Comparison of ENCODE assay signal across 17 cellular contexts in the genomic region with DNA sequence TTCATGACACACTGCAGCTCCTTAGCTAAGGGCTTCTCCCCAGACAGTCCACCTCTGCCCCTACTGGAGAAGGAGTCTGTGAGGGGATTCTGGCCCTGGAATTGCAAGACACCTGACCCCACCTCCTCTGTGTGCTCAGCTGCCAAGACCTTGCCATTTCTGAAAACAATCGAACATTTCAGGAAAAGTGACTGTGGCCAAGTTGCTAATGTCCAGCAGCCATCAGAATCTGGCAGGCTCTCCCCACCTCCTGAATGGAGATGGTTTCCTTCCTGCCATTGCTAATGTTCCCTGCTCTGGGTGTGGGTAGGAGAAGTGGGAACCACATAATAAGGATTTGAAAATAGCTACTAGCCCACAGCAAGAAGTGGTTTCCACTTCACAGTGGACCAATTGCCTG.
A peak's percentile ranks its signal among the peaks of the same experiment; 100 is the strongest.
DNase-seq lines count a peak whose midpoint lies in the region; ATAC-seq and TF ChIP-seq lines count a peak whose summit lies in the region.
"Had no signal": no experiment of that assay in that cellular context is flagged by ENCODE, and none has a peak within 500 bp of the region (broad histone marks: within the 10 kb centered on the region; RNA-seq: fewer than 3 reads in every experiment).

No MANE protein-coding gene starts in this region.

- WGBS in endodermal cell (ENCODE audit: insufficient coverage in 1 of 2, insufficient read length in 1 of 2), 2 experiments: 88 to 100% methylated on average over 1 of the region's 1 CpG

- peaks cover 4% of the 10 kb centered on the region for H3K9me3 ChIP-seq in endodermal cell (ENCODE audit: control insufficient read depth, low read length)

- H3K4me1 ChIP-seq in endodermal cell (ENCODE audit: control insufficient read depth, insufficient read depth, low read length): peaks cover 10% of the 10 kb centered on the region

- H3K36me3 Mint-ChIP-seq in endodermal cell (ENCODE audit: low read depth): no peaks in the 10 kb centered on the region
- H3K36me3 Mint-ChIP-seq: CD4-positive, CD25-positive, alpha-beta regulatory T cell; CD8-positive, alpha-beta memory T cell had no signal

- no peak overlapping the region for H3K27ac ChIP-seq in endodermal cell (ENCODE audit: low read depth, low read length)
- H3K27ac ChIP-seq: BLaER1 treated with 17β-estradiol and CSF1 and Interleukin-3, amounts not matched to agents 10 nM and 100 nM had no signal

- no peak overlapping the region for H3K9ac ChIP-seq in endodermal cell (ENCODE audit: extremely low read depth, low read length, poor library complexity, severe bottlenecking)
- H3K9ac ChIP-seq: BLaER1 treated with 17β-estradiol and CSF1 and Interleukin-3, amounts not matched to agents 10 nM and 100 nM had no signal

- H3K27me3 ChIP-seq in endodermal cell (ENCODE audit: control insufficient read depth, insufficient read depth, low read length, poor library complexity, severe bottlenecking): peaks cover 8% of the 10 kb centered on the region
- H3K27me3 ChIP-seq: BLaER1 treated with 17β-estradiol and CSF1 and Interleukin-3, amounts not matched to agents 10 nM and 100 nM had no signal

- peaks cover 59% of the 10 kb centered on the region for H3K27me3 Mint-ChIP-seq in endodermal cell (ENCODE audit: insufficient read depth)

- no peak overlapping the region for H3K4me3 Mint-ChIP-seq in endodermal cell
- H3K4me3 Mint-ChIP-seq: B cell; CD4-positive, CD25-positive, alpha-beta regulatory T cell; CD8-positive, alpha-beta memory T cell; GM23338; HFFc6 had no signal

- H3K27ac Mint-ChIP-seq in endodermal cell: no peak overlapping the region
- H3K27ac Mint-ChIP-seq: B cell; CD4-positive, CD25-positive, alpha-beta regulatory T cell; CD8-positive, alpha-beta memory T cell; GM23338; HFFc6 had no signal

- H3K4me3 ChIP-seq in endodermal cell (ENCODE audit: low read length): no peak overlapping the region
- H3K4me3 ChIP-seq: BLaER1 treated with 17β-estradiol and CSF1 and Interleukin-3, amounts not matched to agents 10 nM and 100 nM; GM23338 had no signal

- H3K4me1 Mint-ChIP-seq in endodermal cell: peaks cover 15% of the 10 kb centered on the region
- H3K4me1 Mint-ChIP-seq: B cell; CD4-positive, CD25-positive, alpha-beta regulatory T cell; CD8-positive, alpha-beta memory T cell; GM23338 had no signal

- peak; percentile 5 for DNase-seq in activated CD8-positive, alpha-beta memory T cell treated with anti-CD3 and anti-CD28 coated beads for 24 hours
- no peak for DNase-seq in activated CD8-positive, alpha-beta memory T cell treated with anti-CD3 and anti-CD28 coated beads, Interleukin-2, amount 50 U/mL, for 4 hours
- DNase-seq in CD1c-positive myeloid dendritic cell (ENCODE audit: extremely low spot score): peak; percentile 13
- peak; percentile 10 for DNase-seq in NCI-H69 (lab: John Stamatoyannopoulos, UW)
- DNase-seq in endodermal cell: peak; percentile 45
- no peak for DNase-seq in HuH-7 (ENCODE audit: low spot score)
- no peak for DNase-seq in DMS 273 treated with DMSO at 0.1 percent for 48 hours (lab: John Stamatoyannopoulos, UW)
- DNase-seq: CD4-positive, CD25-positive, alpha-beta regulatory T cell; CD8-positive, alpha-beta memory T cell; COR-L47; H7; HFFc6 had no signal

- H3K9me3 Mint-ChIP-seq in endodermal cell: peaks cover 12% of the 10 kb centered on the region

- ATAC-seq in GM21786 (IDR thresholded peaks at IDR 0.05; ENCODE audit: unreplicated experiment): no peak
- ATAC-seq: GM23338, HCT116 had no signal

- H3K36me3 ChIP-seq in endodermal cell (ENCODE audit: control insufficient read depth, insufficient read depth, low read length): no peaks in the 10 kb centered on the region
- H3K36me3 ChIP-seq: BLaER1 treated with 17β-estradiol and CSF1 and Interleukin-3, amounts not matched to agents 10 nM and 100 nM had no signal

- peak; percentile 40 for TF ChIP-seq CTCF in endodermal cell (conservative IDR thresholded peaks at IDR 0.05)

Comparison
In these comparisons a context has a peak if more than half of its experiments do, and no peak if none do; other contexts are left out.
1. DNase-seq: peak in activated CD8-positive, alpha-beta memory T cell treated with anti-CD3 and anti-CD28 coated beads for 24 hours (single experiment), CD1c-positive myeloid dendritic cell (single experiment), NCI-H69 (single experiment) and endodermal cell (single experiment); none in activated CD8-positive, alpha-beta memory T cell treated with anti-CD3 and anti-CD28 coated beads, Interleukin-2, amount 50 U/mL, for 4 hours (single experiment), HuH-7 (single experiment) and DMS 273 treated with DMSO at 0.1 percent for 48 hours (single experiment).